Comparison of ENCODE assay signal across 8 cellular contexts in the genomic region with DNA sequence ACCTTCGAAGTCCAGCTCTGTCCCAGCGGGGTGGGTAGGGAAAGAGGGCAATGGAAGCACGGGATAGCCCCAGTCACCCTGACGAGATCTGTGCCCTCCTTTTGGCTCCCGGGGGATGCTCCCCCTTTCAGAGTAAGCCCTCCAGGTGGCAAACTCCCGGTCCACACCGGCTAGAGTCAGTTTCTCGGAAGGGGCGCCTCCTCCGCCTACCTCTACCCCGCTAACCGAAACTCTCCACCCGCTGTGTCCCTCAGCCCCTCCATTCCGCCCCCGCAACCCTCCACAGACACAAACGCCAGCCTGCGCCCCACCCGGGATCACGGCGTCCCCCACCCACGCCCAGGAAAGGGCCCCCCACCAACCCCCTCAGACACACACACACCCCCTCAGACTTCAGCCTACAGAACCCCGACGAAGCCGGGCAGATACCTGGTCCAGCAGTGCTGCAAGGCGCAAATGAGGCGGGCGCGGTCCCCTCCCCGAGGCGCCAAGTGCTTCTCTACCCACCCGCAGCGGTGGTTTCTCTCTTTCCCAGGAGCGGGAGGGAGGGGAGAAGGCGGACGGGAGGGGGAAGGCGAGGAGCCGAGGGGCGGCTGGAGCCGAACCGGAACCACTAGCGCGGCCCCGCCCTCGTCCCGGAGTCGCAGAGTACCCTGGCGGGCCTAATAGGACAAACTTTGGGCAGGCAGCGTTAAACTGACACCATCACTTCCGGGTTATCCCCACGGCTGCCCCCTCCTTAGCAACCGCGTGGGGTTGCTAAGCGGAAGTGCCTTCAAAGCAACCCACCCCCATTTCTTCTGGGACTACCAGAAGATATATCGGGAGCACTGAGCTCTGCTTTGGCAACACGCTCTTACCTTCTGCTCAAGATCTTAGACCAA. TPM values are rescaled to one million over a fixed set of nuclear protein-coding genes. Genes with fewer than 3 reads are reported as not detected.
DNase-seq lines count a peak whose midpoint lies in the region; ATAC-seq, FAIRE-seq and TF ChIP-seq lines count a peak whose summit lies in the region.

A gene (minus strand): TSS at position 615 of the 884 bp plus-strand sequence. CDS start 55,674 bp downstream, outside the sequence.

- H4K20me1 ChIP-seq in DOHH2 (ENCODE audit: control insufficient read depth, insufficient read depth, low read depth, low read length) (no peaks in the 10 kb centered on the region), Loucy (ENCODE audit: insufficient read depth, low read length, poor library complexity, severe bottlenecking) (peaks cover 18% of the 10 kb centered on the region)

- intact Hi-C loops in natural killer cell (cut with micrococcal nuclease), result loop anchor here (1.0 kb wide), 5 partner anchors 26 to 192 kb away; a partner anchor contains a TSS

- peak within 1 kb of the TSS; percentile 84 for H3K9ac ChIP-seq in Loucy (ENCODE audit: low read depth, low read length, poor library complexity, severe bottlenecking)

- H3K9me2 ChIP-seq in DOHH2 (replicated peaks; ENCODE audit: control insufficient read depth, low read length), result no peaks in the 10 kb centered on the region
- no peaks in the 10 kb centered on the region for H3K9me2 ChIP-seq in Loucy (replicated peaks; ENCODE audit: low read depth, low read length)

- H3K4me3 ChIP-seq in DOHH2 (ENCODE audit: low read length), result peak within 1 kb of the TSS; percentile 90
- peak within 1 kb of the TSS; percentile 85 for H3K4me3 ChIP-seq in Loucy (ENCODE audit: low read length, poor library complexity, severe bottlenecking)

- H3K27me3 ChIP-seq in DOHH2 (ENCODE audit: control insufficient read depth, low read length), result no peaks in the 10 kb centered on the region
- no peaks in the 10 kb centered on the region for H3K27me3 ChIP-seq in Loucy (ENCODE audit: insufficient read depth, low read length, poor library complexity, severe bottlenecking)

- no peaks in the 10 kb centered on the region for H3K27me3 Mint-ChIP-seq in natural killer cell (ENCODE audit: low read depth in 2 of 2)

- H3K4me3 Mint-ChIP-seq in natural killer cell, result peak within 1 kb of the TSS; percentile 91

- no peak for FAIRE-seq in H54 (lab: Jason Lieb, UNC)

- no peaks in the 10 kb centered on the region for H3K9me3 Mint-ChIP-seq in natural killer cell

- peaks cover 5% of the 10 kb centered on the region; the same call in 1 of the 2 replicates for H3K36me3 ChIP-seq in DOHH2 (ENCODE audit: control insufficient read depth, low read length)
- no peaks in the 10 kb centered on the region for H3K36me3 ChIP-seq in Loucy (ENCODE audit: insufficient read depth, low read length)

- DNase-seq in H54 (ENCODE audit: insufficient read length, low spot score) (peak; percentile 42), fibroblast of peridontal ligament (ENCODE audit: extremely low read depth) (peak; percentile 96), natural killer cell (peak; percentile 83)
- DNase-seq in activated T-helper 9 cell treated with anti-CD3 and anti-CD28 coated beads, Interleukin-2, amount 50 U/mL, for 16 hours (ENCODE audit: low read depth), result peak; percentile 90
- peak; percentile 94 for DNase-seq in stimulated activated naive CD4-positive, alpha-beta T cell treated with Interleukin-2 at 50 U/mL for 16 hours (lab: John Stamatoyannopoulos, UW)

- peaks cover 16% of the 10 kb centered on the region for H3K4me1 ChIP-seq in DOHH2 (ENCODE audit: control insufficient read depth, low read length)
- peaks cover 25% of the 10 kb centered on the region for H3K4me1 ChIP-seq in Loucy (ENCODE audit: insufficient read depth, low read length, poor library complexity, severe bottlenecking)

- H3K9me3 ChIP-seq in DOHH2 (ENCODE audit: control insufficient read depth, insufficient read depth, low read length) (no peaks in the 10 kb centered on the region), Loucy (ENCODE audit: insufficient read depth, low read depth, low read length) (no peaks in the 10 kb centered on the region)

- ATAC-seq in natural killer cell, result peak; percentile 97 to 99 (median 99)

- peak; percentile 53 for TF ChIP-seq POLR2A in H54 (IDR thresholded peaks at IDR 0.05; ENCODE audit: low read depth, low read length)
- peak; percentile 48 for TF ChIP-seq POLR2A in Raji (IDR thresholded peaks at IDR 0.05; ENCODE audit: insufficient read depth, low read depth, low read length)

- H3K79me2 ChIP-seq in DOHH2 (ENCODE audit: control insufficient read depth, low read length) (peaks cover 33% of the 10 kb centered on the region), Loucy (ENCODE audit: insufficient read depth, low read length) (peaks cover 49% of the 10 kb centered on the region)

- no peaks in the 10 kb centered on the region for H3K36me3 Mint-ChIP-seq in natural killer cell

- H3K27ac Mint-ChIP-seq in natural killer cell, result peak within 1 kb of the TSS; percentile 79 to 85

- peaks cover 34% of the 10 kb centered on the region for H3F3A ChIP-seq in DOHH2 (ENCODE audit: control insufficient read depth, insufficient read depth)
- H3F3A ChIP-seq in Loucy (ENCODE audit: low read depth), result peaks cover 4% of the 10 kb centered on the region; the same call in 1 of the 2 replicates

- TF ChIP-seq CTCF in DOHH2 (IDR thresholded peaks at IDR 0.05; ENCODE audit: low read depth, low read length, poor library complexity, severe bottlenecking) (no peak), Loucy (conservative IDR thresholded peaks at IDR 0.05; ENCODE audit: low read length) (no peak), natural killer cell (IDR thresholded peaks at IDR 0.05) (no peak)

- H2AFZ ChIP-seq in Loucy (ENCODE audit: low read length), result peak within 1 kb of the TSS; percentile 48; the same call in 1 of the 2 replicates

- H3K4me1 Mint-ChIP-seq in natural killer cell, result peaks cover 17 to 25% of the 10 kb centered on the region in 2 donors

- peak within 1 kb of the TSS; percentile 33 for H3K27ac ChIP-seq in DOHH2 (ENCODE audit: low read depth, low read length)

- H3K4me2 ChIP-seq in DOHH2 (ENCODE audit: low read length) (peak within 1 kb of the TSS; percentile 77), Loucy (ENCODE audit: low read depth, low read length, poor library complexity, severe bottlenecking) (peak within 1 kb of the TSS; percentile 81)

RNA-seq across cellular contexts. Expression of the gene that starts here (rescaled TPM):
- 10 to 100 TPM; 26.2 to 36.8 (median 34.0) TPM for total RNA-seq in natural killer cell

Comparison
In these comparisons a context has a peak if more than half of its experiments do, and no peak if none do; other contexts are left out.
1. Peak in every context shown above with its lines: DNase-seq, ATAC-seq, H3K4me3 ChIP-seq and H3K27ac ChIP-seq.
2. DNase-seq: peak in every context shown above with its lines; median percentile 96 in fibroblast of peridontal ligament; 94 in stimulated activated naive CD4-positive, alpha-beta T cell treated with Interleukin-2 at 50 U/mL for 16 hours; 90 in activated T-helper 9 cell treated with anti-CD3 and anti-CD28 coated beads, Interleukin-2, amount 50 U/mL, for 16 hours; 83 in natural killer cell; 42 in H54.